Comparison of ENCODE assay signal across 1 cellular context in genomic region chr14:70882771-70883492, GRCh38.
TF ChIP-seq lines count a peak whose summit lies in the region.

No MANE protein-coding gene starts in this region.

TF ChIP-seq in SK-N-SH, 30 proteins besides CTCF, POLR2A, EP300 and RAD21 (continued from another document):
- TF ChIP-seq IRF3 (IDR thresholded peaks at IDR 0.05; ENCODE audit: low read depth, low read length) = no peak
- TF ChIP-seq REST (IDR thresholded peaks at IDR 0.05; ENCODE audit: low read depth, low read length) = no peak
- no peak for TF ChIP-seq RXRA (IDR thresholded peaks at IDR 0.05; ENCODE audit: borderline replicate concordance, low read depth)
- no peak for TF ChIP-seq MEF2A (IDR thresholded peaks at IDR 0.05; ENCODE audit: borderline replicate concordance, low read depth)
- no peak for TF ChIP-seq FOXM1 (IDR thresholded peaks at IDR 0.05; ENCODE audit: low read depth)
- no peak for TF ChIP-seq FOSL2 (IDR thresholded peaks at IDR 0.05; ENCODE audit: borderline replicate concordance, low read depth)
- no peak for TF ChIP-seq NRF1 (IDR thresholded peaks at IDR 0.05; ENCODE audit: low read depth, low read length)
- no peak for TF ChIP-seq YY1 (IDR thresholded peaks at IDR 0.05; ENCODE audit: low read depth)
- no peak for TF ChIP-seq EZH2phosphoT487 (IDR thresholded peaks at IDR 0.05; ENCODE audit: borderline replicate concordance, low read depth)
- TF ChIP-seq RFX5 (IDR thresholded peaks at IDR 0.05; ENCODE audit: low read length) = no peak
- TF ChIP-seq ZBTB33 (IDR thresholded peaks at IDR 0.05; ENCODE audit: borderline replicate concordance, low read depth) = no peak
